ENCODE assay signal across 8 cellular contexts in genomic region chr22:29269230-29269604, GRCh38. TPM values are rescaled to one million over a fixed set of nuclear protein-coding genes. Genes with fewer than 3 reads are reported as not detected.
A peak's percentile ranks its signal among the peaks of the same experiment; 100 is the strongest.
DNase-seq lines count a peak whose midpoint lies in the region; ATAC-seq, FAIRE-seq and TF ChIP-seq lines count a peak whose summit lies in the region.

No MANE protein-coding gene starts in this region.

- H3K9ac ChIP-seq in keratinocyte (ENCODE audit: control insufficient read depth, extremely low read depth, insufficient read depth, low read length), result peak overlapping the region; percentile 100

- peaks cover 45% of the 10 kb centered on the region for H3K4me1 Mint-ChIP-seq in T-helper 1 cell treated with Interleukin-12 subunit alpha and Interleukin-12 subunit beta and Interleukin-4 antibody, amounts not matched to agents 30 μg/mL and 1 μg/mL, for 36 hours (ENCODE audit: low read depth)
- peaks cover 48% of the 10 kb centered on the region for H3K4me1 Mint-ChIP-seq in activated T-helper 17 cell treated with anti-CD3 and anti-CD28 coated beads, Interleukin-2, amount 50 U/mL, for 72 hours

- TF ChIP-seq EP300 in suprapubic skin (IDR thresholded peaks at IDR 0.05), result no peak

- peak overlapping the region; percentile 95 for H3K27ac Mint-ChIP-seq in T-helper 1 cell treated with Interleukin-12 subunit alpha and Interleukin-12 subunit beta and Interleukin-4 antibody, amounts not matched to agents 30 μg/mL and 1 μg/mL, for 36 hours
- peak overlapping the region; percentile 100 for H3K27ac Mint-ChIP-seq in activated T-helper 17 cell treated with anti-CD3 and anti-CD28 coated beads, Interleukin-2, amount 50 U/mL, for 72 hours

- 1% methylated on average over 14 of the region's 14 CpGs for WGBS in suprapubic skin

- TF ChIP-seq POLR2A in suprapubic skin (IDR thresholded peaks at IDR 0.05), result no peak

- H2AFZ ChIP-seq in keratinocyte (ENCODE audit: control insufficient read depth, low read length), result no peak overlapping the region

- H3K79me2 ChIP-seq in keratinocyte (ENCODE audit: control insufficient read depth, insufficient read depth, low read length), result peaks cover 78% of the 10 kb centered on the region

- dilution Hi-C loops in keratinocyte (cut with MboI; ENCODE audit: extremely low pct_ligation_motif_present, low sequenced_read_pairs), result no loop called here

- H3K9me1 ChIP-seq in keratinocyte (ENCODE audit: control insufficient read depth, extremely low read depth, insufficient read depth, low read length), result no peaks in the 10 kb centered on the region

- peaks cover 3% of the 10 kb centered on the region for H3K27me3 Mint-ChIP-seq in T-helper 1 cell treated with Interleukin-12 subunit alpha and Interleukin-12 subunit beta and Interleukin-4 antibody, amounts not matched to agents 30 μg/mL and 1 μg/mL, for 36 hours (ENCODE audit: low read depth)
- no peaks in the 10 kb centered on the region for H3K27me3 Mint-ChIP-seq in activated T-helper 17 cell treated with anti-CD3 and anti-CD28 coated beads, Interleukin-2, amount 50 U/mL, for 72 hours

- no peaks in the 10 kb centered on the region for H3K9me3 Mint-ChIP-seq in T-helper 1 cell treated with Interleukin-12 subunit alpha and Interleukin-12 subunit beta and Interleukin-4 antibody, amounts not matched to agents 30 μg/mL and 1 μg/mL, for 36 hours
- no peaks in the 10 kb centered on the region for H3K9me3 Mint-ChIP-seq in activated T-helper 17 cell treated with anti-CD3 and anti-CD28 coated beads, Interleukin-2, amount 50 U/mL, for 72 hours

- H3K4me1 ChIP-seq in keratinocyte (ENCODE audit: control insufficient read depth, extremely low read depth, insufficient read depth, low read length) (peaks cover 23% of the 10 kb centered on the region), suprapubic skin (peaks cover 67% of the 10 kb centered on the region)

- peaks cover 46% of the 10 kb centered on the region for H3K36me3 Mint-ChIP-seq in T-helper 1 cell treated with Interleukin-12 subunit alpha and Interleukin-12 subunit beta and Interleukin-4 antibody, amounts not matched to agents 30 μg/mL and 1 μg/mL, for 36 hours (ENCODE audit: low read depth)
- peaks cover 86% of the 10 kb centered on the region for H3K36me3 Mint-ChIP-seq in activated T-helper 17 cell treated with anti-CD3 and anti-CD28 coated beads, Interleukin-2, amount 50 U/mL, for 72 hours (ENCODE audit: low read depth)

- no peak for ATAC-seq in activated T-helper 17 cell treated with anti-CD3 and anti-CD28 coated beads, Interleukin-2, amount 50 U/mL, for 72 hours (replicated peaks)
- ATAC-seq in GM21529 (IDR thresholded peaks at IDR 0.05; ENCODE audit: unreplicated experiment), result no peak
- ATAC-seq in GM19452 (IDR thresholded peaks at IDR 0.05; ENCODE audit: unreplicated experiment), result no peak

- no peak for DNase-seq in T-helper 1 cell
- DNase-seq in keratinocyte (ENCODE audit: low read depth, low spot score), result no peak
- no peak for DNase-seq in suprapubic skin (ENCODE audit: low spot score in 2 of 2)
- DNase-seq in NCI-H526 (lab: John Stamatoyannopoulos, UW), result no peak

- TF ChIP-seq CTCF in keratinocyte (optimal IDR thresholded peaks at IDR 0.05 in 1 of 3, IDR thresholded peaks at IDR 0.05 in 1 of 3, conservative IDR thresholded peaks at IDR 0.05 in 1 of 3; ENCODE audit: extremely low read depth in 1 of 3, insufficient read depth in 2 of 3, low read length in 3 of 3), result no peak
- TF ChIP-seq CTCF in suprapubic skin (IDR thresholded peaks at IDR 0.05), result no peak

- H3K4me2 ChIP-seq in keratinocyte (ENCODE audit: control insufficient read depth, extremely low read depth, insufficient read depth, low read depth, low read length), result peak overlapping the region; percentile 83

- peaks cover 38% of the 10 kb centered on the region for H4K20me1 ChIP-seq in keratinocyte (ENCODE audit: control insufficient read depth, extremely low read depth, insufficient read depth, low read length)

- peak overlapping the region; percentile 82 to 92 (median 89) for H3K4me3 ChIP-seq in keratinocyte (ENCODE audit: control insufficient read depth in 2 of 3, extremely low read depth in 1 of 3, insufficient read depth in 2 of 3, low read depth in 1 of 3, low read length in 3 of 3)
- peak overlapping the region; percentile 80 for H3K4me3 ChIP-seq in suprapubic skin

- peak overlapping the region; percentile 92 for H3K4me3 Mint-ChIP-seq in T-helper 1 cell treated with Interleukin-12 subunit alpha and Interleukin-12 subunit beta and Interleukin-4 antibody, amounts not matched to agents 30 μg/mL and 1 μg/mL, for 36 hours
- H3K4me3 Mint-ChIP-seq in activated T-helper 17 cell treated with anti-CD3 and anti-CD28 coated beads, Interleukin-2, amount 50 U/mL, for 72 hours, result peak overlapping the region; percentile 99

- H3K27me3 ChIP-seq in keratinocyte (ENCODE audit: control insufficient read depth, extremely low read depth, insufficient read depth, low read length) (no peaks in the 10 kb centered on the region), suprapubic skin (no peaks in the 10 kb centered on the region)

- H3K9me3 ChIP-seq in keratinocyte (ENCODE audit: control insufficient read depth, low read depth, low read length) (no peaks in the 10 kb centered on the region), suprapubic skin (no peaks in the 10 kb centered on the region)

- H3K36me3 ChIP-seq in keratinocyte (ENCODE audit: control insufficient read depth in 2 of 2, extremely low read depth in 1 of 2, insufficient read depth in 2 of 2, low read length in 2 of 2), result peaks cover 16 to 31% of the 10 kb centered on the region in 2 experiments
- peaks cover 32% of the 10 kb centered on the region for H3K36me3 ChIP-seq in suprapubic skin

- FAIRE-seq in keratinocyte (lab: Jason Lieb, UNC), result no peak

- H3K27ac ChIP-seq in keratinocyte (ENCODE audit: control insufficient read depth, insufficient read depth, low read length) (peak overlapping the region; percentile 100), suprapubic skin (peak overlapping the region; percentile 99)

RNA-seq across cellular contexts. Expression of gene EWSR1, which starts 1.1 kb away (rescaled TPM):
- total RNA-seq in activated T-helper 17 cell treated with anti-CD3 and anti-CD28 coated beads, Interleukin-2, amount 50 U/mL, for 72 hours, result 100 to 1,000 TPM; 231 to 319 TPM
- 245 to 280 TPM (median 257 TPM) in 3 replicates for polyA plus RNA-seq in keratinocyte
- polyA plus RNA-seq in keratinocyte (2011; ENCODE audit: low read depth), result 108 TPM
- 146 and 159 TPM in 2 replicates for polyA plus RNA-seq in keratinocyte (2011; cell fraction: cytosol; rRNA removed)
- 475 and 506 TPM in 2 replicates for polyA plus RNA-seq in keratinocyte (2011; cell fraction: nucleus; rRNA removed)
- 97.0 and 325 TPM in 2 replicates for polyA plus RNA-seq in keratinocyte (2012; ENCODE audit: low replicate concordance)
- polyA minus RNA-seq in keratinocyte, result 384 to 460 TPM (median 413 TPM) in 3 replicates
- 154 TPM for polyA minus RNA-seq in keratinocyte (2011; cell fraction: cytosol; rRNA and poly(A)+ RNA removed)
- 92.0 and 156 TPM in 2 replicates for polyA minus RNA-seq in keratinocyte (2011; cell fraction: nucleus; rRNA and poly(A)+ RNA removed)
- total RNA-seq in suprapubic skin, result 100 to 1,000 TPM; 132 to 308 (median 170) TPM

RNA-seq across cellular contexts. Expression of gene RHBDD3, which starts 1.4 kb away (rescaled TPM):
- total RNA-seq in activated T-helper 17 cell treated with anti-CD3 and anti-CD28 coated beads, Interleukin-2, amount 50 U/mL, for 72 hours, result 10 to 100 TPM; 19.2 to 36.8 TPM
- polyA plus RNA-seq in keratinocyte, result 10.3 to 16.2 TPM (median 10.9 TPM) in 3 replicates
- 3.2 TPM for polyA plus RNA-seq in keratinocyte (2011; ENCODE audit: low read depth)
- polyA plus RNA-seq in keratinocyte (2011; cell fraction: cytosol; rRNA removed), result 5.2 and 13.8 TPM in 2 replicates
- 25.4 and 32.0 TPM in 2 replicates for polyA plus RNA-seq in keratinocyte (2011; cell fraction: nucleus; rRNA removed)
- 7.8 and 14.2 TPM in 2 replicates for polyA plus RNA-seq in keratinocyte (2012; ENCODE audit: low replicate concordance)
- 3.8 to 8.6 TPM (median 5.8 TPM) in 3 replicates for polyA minus RNA-seq in keratinocyte
- polyA minus RNA-seq in keratinocyte (2011; cell fraction: cytosol; rRNA and poly(A)+ RNA removed), result 13.6 TPM
- polyA minus RNA-seq in keratinocyte (2011; cell fraction: nucleus; rRNA and poly(A)+ RNA removed), result 10.2 and 12.6 TPM in 2 replicates
- total RNA-seq in suprapubic skin, result 10 to 100 TPM; 10.1 to 22.7 (median 17.2) TPM

RNA-seq across cellular contexts. Expression of gene GAS2L1, which starts 37.2 kb away (rescaled TPM):
- 1 to 10 TPM; 1.9 to 2.9 TPM for total RNA-seq in activated T-helper 17 cell treated with anti-CD3 and anti-CD28 coated beads, Interleukin-2, amount 50 U/mL, for 72 hours
- 11.3 to 21.1 TPM (median 12.2 TPM) in 3 replicates for polyA plus RNA-seq in keratinocyte
- 1.6 TPM for polyA plus RNA-seq in keratinocyte (2011; ENCODE audit: low read depth)
- 7.8 and 24.6 TPM in 2 replicates for polyA plus RNA-seq in keratinocyte (2011; cell fraction: cytosol; rRNA removed)
- polyA plus RNA-seq in keratinocyte (2011; cell fraction: nucleus; rRNA removed), result 16.5 and 25.9 TPM in 2 replicates
- 9.8 and 36.4 TPM in 2 replicates for polyA plus RNA-seq in keratinocyte (2012; ENCODE audit: low replicate concordance)
- polyA minus RNA-seq in keratinocyte, result 6.2 to 25.9 TPM (median 9.1 TPM) in 3 replicates
- polyA minus RNA-seq in keratinocyte (2011; cell fraction: cytosol; rRNA and poly(A)+ RNA removed), result 42.2 TPM
- 13.7 and 15.8 TPM in 2 replicates for polyA minus RNA-seq in keratinocyte (2011; cell fraction: nucleus; rRNA and poly(A)+ RNA removed)
- total RNA-seq in suprapubic skin, result 10 to 100 TPM; 49.0 to 94.8 (median 85.4) TPM

RNA-seq across cellular contexts. Expression of gene RASL10A, which starts 46.3 kb away (rescaled TPM):
- under 1 TPM; 0.58 to 0.61 TPM for total RNA-seq in activated T-helper 17 cell treated with anti-CD3 and anti-CD28 coated beads, Interleukin-2, amount 50 U/mL, for 72 hours
- 0.07 to 0.09 TPM in 2 of 3 replicates, not detected in the other for polyA plus RNA-seq in keratinocyte
- not detected for polyA plus RNA-seq in keratinocyte (2011; ENCODE audit: low read depth)
- polyA plus RNA-seq in keratinocyte (2011; cell fraction: cytosol; rRNA removed), result not detected in 2 replicates
- 0.78 and 0.89 TPM in 2 replicates for polyA plus RNA-seq in keratinocyte (2011; cell fraction: nucleus; rRNA removed)
- 0.25 TPM in 1 of 2 replicates, not detected in the other for polyA plus RNA-seq in keratinocyte (2012; ENCODE audit: low replicate concordance)
- polyA minus RNA-seq in keratinocyte, result 0.43 TPM in 1 of 3 replicates, not detected in the others
- polyA minus RNA-seq in keratinocyte (2011; cell fraction: cytosol; rRNA and poly(A)+ RNA removed), result not detected
- 0.42 TPM in 1 of 2 replicates, not detected in the other for polyA minus RNA-seq in keratinocyte (2011; cell fraction: nucleus; rRNA and poly(A)+ RNA removed)
- 1 to 10 TPM in 2 of 4 donors, under 1 TPM in 2; 0.34 to 1.7 (median 0.95) TPM for total RNA-seq in suprapubic skin

Comparison
In these comparisons a context has a peak if more than half of its experiments do, and no peak if none do; other contexts are left out.
1. RNA of gene GAS2L1, which starts 37.2 kb away (total RNA-seq): 49.0 to 94.8 TPM in suprapubic skin; 1.9 to 2.9 TPM in activated T-helper 17 cell treated with anti-CD3 and anti-CD28 coated beads, Interleukin-2, amount 50 U/mL, for 72 hours; every median in the first group is over 10 times any median in the second.